ENCODE assay signal across 10 cellular contexts in the genomic region with DNA sequence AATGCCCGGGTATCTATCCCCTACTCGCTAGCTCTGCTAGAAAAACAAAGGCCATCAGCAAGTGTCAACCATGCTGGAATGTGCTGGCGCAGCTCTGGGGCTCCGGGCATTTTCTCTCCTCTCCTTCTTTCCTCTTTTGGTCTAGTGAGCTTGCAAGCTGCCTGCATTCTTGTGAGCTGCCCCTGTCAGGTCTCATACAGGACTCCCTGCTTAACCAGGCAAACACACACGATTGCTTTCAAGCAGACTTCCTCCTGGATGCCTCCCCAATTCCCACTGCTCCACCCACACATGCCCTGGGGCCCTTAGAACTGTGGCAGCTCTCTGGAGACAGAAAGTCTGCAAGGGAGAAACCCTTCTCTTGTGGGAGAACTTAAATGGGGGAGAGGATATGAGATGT. TPM values are rescaled to one million over a fixed set of nuclear protein-coding genes. Genes with fewer than 3 reads are reported as not detected.
DNase-seq lines count a peak whose midpoint lies in the region; ATAC-seq and TF ChIP-seq lines count a peak whose summit lies in the region.
"Had no signal": no experiment of that assay in that cellular context is flagged by ENCODE, and none has a peak within 500 bp of the region (broad histone marks: within the 10 kb centered on the region; RNA-seq: fewer than 3 reads in every experiment).

No MANE protein-coding gene starts in this region.

- ATAC-seq in lower lobe of right lung (peak in 1 of 2 donors; percentile 24), GM19463 (IDR thresholded peaks at IDR 0.05; ENCODE audit: unreplicated experiment) (no peak), HG02840 (IDR thresholded peaks at IDR 0.05; ENCODE audit: low FRiP score, unreplicated experiment) (no peak), HG02588 (IDR thresholded peaks at IDR 0.05; ENCODE audit: unreplicated experiment) (no peak)
- ATAC-seq: T-cell had no signal

- peak overlapping the region; percentile 30; the same call in 1 of the 2 replicates for H3K9ac ChIP-seq in HUES64 (ENCODE audit: low read depth, low read length)

- H3K27me3 ChIP-seq in HUES64 (ENCODE audit: insufficient read depth, low read length), result no peaks in the 10 kb centered on the region
- no peaks in the 10 kb centered on the region for H3K27me3 ChIP-seq in breast epithelium
- H3K27me3 ChIP-seq in lower lobe of right lung (ENCODE audit: low read depth), result no peaks in the 10 kb centered on the region

- DNase-seq in AG10803 (ENCODE audit: low read depth) (peak; percentile 31), breast epithelium (ENCODE audit: low spot score in 2 of 2) (peak; percentile 71 to 86), lower lobe of right lung (peak; percentile 45)
- DNase-seq in activated CD8-positive, alpha-beta memory T cell treated with anti-CD3 and anti-CD28 coated beads, Interleukin-2, amount 50 U/mL, for 4 hours, result no peak
- DNase-seq: DND-41, T-cell had no signal

- intact Hi-C loops in breast epithelium (cut with DNase I; ENCODE audit: low total_unique reads) (no loop called here), lower lobe of right lung (cut with DNase I) (no loop called here)

- no peak for TF ChIP-seq POLR2A in breast epithelium (IDR thresholded peaks at IDR 0.05)

- H3K4me1 ChIP-seq in HUES64 (ENCODE audit: insufficient read depth, low read length) (peaks cover 14% of the 10 kb centered on the region; the same call in 1 of the 2 replicates), breast epithelium (peaks cover 0 to 6% of the 10 kb centered on the region in 2 donors), lower lobe of right lung (no peaks in the 10 kb centered on the region)

- H3K36me3 ChIP-seq in HUES64 (ENCODE audit: insufficient read depth, low read length), result no peaks in the 10 kb centered on the region
- H3K36me3 ChIP-seq in breast epithelium, result no peaks in the 10 kb centered on the region
- no peaks in the 10 kb centered on the region for H3K36me3 ChIP-seq in lower lobe of right lung

- H3K9me3 ChIP-seq in HUES64 (ENCODE audit: insufficient read depth, low read depth, low read length), result no peaks in the 10 kb centered on the region
- H3K9me3 ChIP-seq in breast epithelium, result no peaks in the 10 kb centered on the region
- H3K9me3 ChIP-seq in lower lobe of right lung, result no peaks in the 10 kb centered on the region

- no peak for TF ChIP-seq CTCF in AG10803 (conservative IDR thresholded peaks at IDR 0.05; ENCODE audit: low read length)
- no peak for TF ChIP-seq CTCF in breast epithelium (IDR thresholded peaks at IDR 0.05)
- TF ChIP-seq CTCF in lower lobe of right lung (IDR thresholded peaks at IDR 0.05), result no peak

- whole genome bisulfite sequencing in HUES64, result 27% methylated on average over 5 of the region's 5 CpGs

- no peak overlapping the region for H3K4me3 ChIP-seq in AG10803 (ENCODE audit: low read length)
- no peak overlapping the region for H3K4me3 ChIP-seq in HUES64 (ENCODE audit: low read length)
- no peak overlapping the region for H3K4me3 ChIP-seq in breast epithelium
- H3K4me3 ChIP-seq in lower lobe of right lung, result no peak overlapping the region

- H3K27ac ChIP-seq in HUES64 (ENCODE audit: low read depth, low read length), result peak overlapping the region; percentile 38; the same call in 1 of the 2 replicates
- H3K27ac ChIP-seq in breast epithelium, result peak overlapping the region; percentile 64 to 80
- no peak overlapping the region for H3K27ac ChIP-seq in lower lobe of right lung

RNA-seq across cellular contexts. Expression of a gene that starts 35.7 kb away (rescaled TPM):
- 24.9 TPM for polyA plus RNA-seq in HUES64 (2013, experiment 1 of 2)
- polyA plus RNA-seq in HUES64 (2013, experiment 2 of 2), result 30.1 TPM
- total RNA-seq in breast epithelium (10 to 100 TPM; 29.6 to 70.8 (median 43.9) TPM), lower lobe of right lung (32.5 TPM)

RNA-seq across cellular contexts. Expression of a gene that starts 53.4 kb away (rescaled TPM):
- 21.0 TPM for polyA plus RNA-seq in HUES64 (2013, experiment 1 of 2)
- polyA plus RNA-seq in HUES64 (2013, experiment 2 of 2), result 26.8 TPM
- total RNA-seq in breast epithelium (10 to 100 TPM; 20.3 to 39.2 (median 29.3) TPM), lower lobe of right lung (22.8 TPM)
